32 cellular contexts compared by ENCODE assay signal in genomic region chr9:125330587-125330986, GRCh38.
"Had no signal": no experiment of that assay in that cellular context is flagged by ENCODE, and none has a peak within 500 bp of the region (broad histone marks: within the 10 kb centered on the region; RNA-seq: fewer than 3 reads in every experiment).

No MANE protein-coding gene starts in this region.

- DNase-seq: activated B cell treated with CpG ODN at 0.5 μM for 24 hours; activated CD4-positive, alpha-beta T cell treated with anti-CD3 and anti-CD28 coated beads for 48 hours; activated CD4-positive, CD25-positive, alpha-beta regulatory T cell treated with anti-CD3 and anti-CD28 coated beads, Interleukin-2, amount 50 U/mL, for 72 hours; activated CD8-positive, alpha-beta T cell treated with anti-CD3 and anti-CD28 coated beads, Interleukin-2, amount 10 ng/mL, durations not matched to agents 7 days and 5 days; activated gamma-delta T cell treated with Interleukin-2 at 50 U/mL for 16 hours; activated naive CD4-positive, alpha-beta T cell treated with anti-CD3 and anti-CD28 coated beads for 36 hours; activated T-cell treated with anti-CD3 and anti-CD28 coated beads, Interleukin-2, amount 50 U/mL, for 4 hours; adrenal gland; anterior cingulate cortex; caudate nucleus; cerebellar nuclear complex; Karpas-422; KBM-7; NCI-H1105; NCI-H1417 treated with DMSO at 0.1 percent for 48 hours; NCI-H187 treated with DMSO at 0.1 percent for 48 hours; NCI-H2081; NCI-H510A; NCI-H526; NCI-H748 treated with DMSO at 0.1 percent for 48 hours; NK-92 treated with Interleukin-12 subunit alpha and Interleukin-12 subunit beta, amount 100 ng/mL, for 24 hours; SIG-M5; T-cell; T-helper 17 cell had no signal

- H3K4me1 Mint-ChIP-seq: brain, T-helper 17 cell had no signal

- FAIRE-seq: RCC 7860 had no signal

- H3K9me3 Mint-ChIP-seq: activated B cell treated with CpG ODN at 0.5 μM for 24 hours; activated naive CD4-positive, alpha-beta T cell treated with anti-CD3 and anti-CD28 coated beads for 36 hours; activated naive CD4-positive, alpha-beta T cell treated with anti-CD3 and anti-CD28 coated beads, Interleukin-2, amount 50 U/mL, for 72 hours; activated T-cell treated with anti-CD3 and anti-CD28 coated beads, Interleukin-2, amount 50 U/mL, for 4 hours; activated T-helper 2 cell treated with anti-CD3 and anti-CD28 coated beads, Interferon-gamma antibody, Interleukin-2, Interleukin-4, amounts not matched to agents 10 μg/mL and 5 μg/mL and 100 μg/mL, durations not matched to agents 14 hours and 24 hours and 36 hours; brain; IgD-negative memory B cell; T-cell had no signal

- ATAC-seq: activated CD8-positive, alpha-beta T cell treated with anti-CD3 and anti-CD28 coated beads, Interleukin-2, amount 10 ng/mL, durations not matched to agents 7 days and 5 days; activated T-cell treated with anti-CD3 and anti-CD28 coated beads, Interleukin-2, amount 50 U/mL, for 4 hours; Right ventricle myocardium inferior; T-cell; T-helper 17 cell had no signal

- H3K27me3 Mint-ChIP-seq: activated B cell treated with CpG ODN at 0.5 μM for 24 hours, IgD-negative memory B cell, T-cell, T-helper 17 cell had no signal

- H2AFZ ChIP-seq: PC-9 had no signal

- H3K27me3 ChIP-seq: adrenal gland had no signal

- H3K27ac ChIP-seq: adrenal gland, VCaP had no signal

- H3K27ac Mint-ChIP-seq: activated B cell treated with CpG ODN at 0.5 μM for 24 hours; activated CD8-positive, alpha-beta T cell treated with anti-CD3 and anti-CD28 coated beads, Interleukin-2, amount 10 ng/mL, durations not matched to agents 7 days and 5 days; activated naive CD4-positive, alpha-beta T cell treated with anti-CD3 and anti-CD28 coated beads for 36 hours; activated T-helper 2 cell treated with anti-CD3 and anti-CD28 coated beads, Interferon-gamma antibody, Interleukin-2, Interleukin-4, amounts not matched to agents 10 μg/mL and 5 μg/mL and 100 μg/mL, durations not matched to agents 14 hours and 24 hours and 36 hours; brain; IgD-negative memory B cell; T-cell; T-helper 17 cell had no signal

- H3K9me3 ChIP-seq: adrenal gland had no signal

- H3K4me3 Mint-ChIP-seq: activated B cell treated with CpG ODN at 0.5 μM for 24 hours; activated CD8-positive, alpha-beta T cell treated with anti-CD3 and anti-CD28 coated beads, Interleukin-2, amount 10 ng/mL, durations not matched to agents 7 days and 5 days; activated naive CD4-positive, alpha-beta T cell treated with anti-CD3 and anti-CD28 coated beads for 36 hours; activated T-cell treated with anti-CD3 and anti-CD28 coated beads, Interleukin-2, amount 50 U/mL, for 4 hours; brain; IgD-negative memory B cell; T-cell; T-helper 17 cell had no signal

- H3K4me3 ChIP-seq: adrenal gland, PC-9 had no signal
